1 cellular context compared by ENCODE assay signal in genomic region chr16:4564661-4565267, GRCh38.
TF ChIP-seq lines count a peak whose summit lies in the region.

No MANE protein-coding gene starts in this region.

TF ChIP-seq in H1, 55 proteins besides CTCF, POLR2A, EP300 and RAD21:
- no peak for TF ChIP-seq USF2 (IDR thresholded peaks at IDR 0.05; ENCODE audit: low read length)
- no peak for TF ChIP-seq JUND (IDR thresholded peaks at IDR 0.05; ENCODE audit: low read length)
- TF ChIP-seq RFX5 (IDR thresholded peaks at IDR 0.05; ENCODE audit: borderline replicate concordance, low read depth, low read length), result no peak
- TF ChIP-seq BACH1 (IDR thresholded peaks at IDR 0.05; ENCODE audit: low read length), result no peak
- no peak for TF ChIP-seq BCL11A (IDR thresholded peaks at IDR 0.05; ENCODE audit: low read depth in 2 of 2, low read length in 2 of 2)
- TF ChIP-seq CREB1 (IDR thresholded peaks at IDR 0.05), result no peak
- no peak for TF ChIP-seq MAFK (IDR thresholded peaks at IDR 0.05; ENCODE audit: low read depth, low read length)
- no peak for TF ChIP-seq SRF (IDR thresholded peaks at IDR 0.05; ENCODE audit: low read depth, low read length)
- no peak for TF ChIP-seq TAF7 (optimal IDR thresholded peaks at IDR 0.05; ENCODE audit: borderline replicate concordance, low read depth, low read length)
- TF ChIP-seq SP4 (IDR thresholded peaks at IDR 0.05; ENCODE audit: low read length), result no peak
- TF ChIP-seq GTF2F1 (IDR thresholded peaks at IDR 0.05; ENCODE audit: borderline replicate concordance, low read depth, low read length), result no peak
- TF ChIP-seq EGR1 (IDR thresholded peaks at IDR 0.05; ENCODE audit: borderline replicate concordance, low read depth, low read length), result no peak
